ENCODE assay signal across 9 cellular contexts in genomic region chrX:150575415-150575814, GRCh38. TPM values are rescaled to one million over a fixed set of nuclear protein-coding genes. Genes with fewer than 3 reads are reported as not detected.
DNase-seq lines count a peak whose midpoint lies in the region; ATAC-seq and TF ChIP-seq lines count a peak whose summit lies in the region.
"Had no signal": no experiment of that assay in that cellular context is flagged by ENCODE, and none has a peak within 500 bp of the region (broad histone marks: within the 10 kb centered on the region; RNA-seq: fewer than 3 reads in every experiment).

No MANE protein-coding gene starts in this region.

- H3K9ac ChIP-seq in mesenchymal stem cell (ENCODE audit: low read length) = no peak overlapping the region

- H3K4me2 ChIP-seq in mesenchymal stem cell (ENCODE audit: low read length, poor library complexity, severe bottlenecking) = no peak overlapping the region

- peak; percentile 15 for DNase-seq in COR-L47 (lab: John Stamatoyannopoulos, UW)
- DNase-seq in NCI-H226 = peak; percentile 65
- peak; percentile 26 for DNase-seq in activated naive CD4-positive, alpha-beta T cell treated with anti-CD3 and anti-CD28 coated beads, Interleukin-2, amount 10 ng/mL, durations not matched to agents 7 days and 5 days
- DNase-seq in omental fat pad (ENCODE audit: low spot score) = no peak
- DNase-seq in NCI-H2029 treated with DMSO at 0.1 percent for 48 hours (lab: John Stamatoyannopoulos, UW) = no peak
- DNase-seq in mesenchymal stem cell = no peak
- DNase-seq in Kasumi-1 (lab: John Stamatoyannopoulos, UW) = no peak

- H3K9me3 ChIP-seq in mesenchymal stem cell (ENCODE audit: control insufficient read depth, low read length) = no peaks in the 10 kb centered on the region

- H3K4me1 Mint-ChIP-seq in activated naive CD4-positive, alpha-beta T cell treated with anti-CD3 and anti-CD28 coated beads, Interleukin-2, amount 10 ng/mL, durations not matched to agents 7 days and 5 days = peaks cover 82% of the 10 kb centered on the region

- H3K4ac ChIP-seq in mesenchymal stem cell (ENCODE audit: low read depth in 1 of 2, low read length in 2 of 2) = no peak overlapping the region

- H3K4me3 Mint-ChIP-seq in activated naive CD4-positive, alpha-beta T cell treated with anti-CD3 and anti-CD28 coated beads, Interleukin-2, amount 10 ng/mL, durations not matched to agents 7 days and 5 days = peak overlapping the region; percentile 72

- H3K27ac ChIP-seq in mesenchymal stem cell (ENCODE audit: low read length, poor library complexity, severe bottlenecking) = no peak overlapping the region
- H3K27ac ChIP-seq: cardiac muscle cell had no signal

- H3K27me3 Mint-ChIP-seq in activated naive CD4-positive, alpha-beta T cell treated with anti-CD3 and anti-CD28 coated beads, Interleukin-2, amount 10 ng/mL, durations not matched to agents 7 days and 5 days = no peaks in the 10 kb centered on the region

- H3K23ac ChIP-seq in mesenchymal stem cell (ENCODE audit: low read length in 2 of 2) = no peak overlapping the region

- H4K91ac ChIP-seq in mesenchymal stem cell (ENCODE audit: low read length) = no peak overlapping the region

- peaks cover 5% of the 10 kb centered on the region for H3K79me1 ChIP-seq in mesenchymal stem cell (replicated peaks; ENCODE audit: low read length, poor library complexity, severe bottlenecking)

- no peak overlapping the region for H2BK120ac ChIP-seq in mesenchymal stem cell (ENCODE audit: low read depth, low read length)

- peaks cover 0 to 16% of the 10 kb centered on the region in 2 experiments for H3K27me3 ChIP-seq in mesenchymal stem cell (ENCODE audit: control insufficient read depth in 1 of 2, insufficient read depth in 1 of 2, low read length in 2 of 2)
- H3K27me3 ChIP-seq: cardiac muscle cell had no signal

- H3K4me1 ChIP-seq in mesenchymal stem cell (ENCODE audit: control insufficient read depth, insufficient read depth, low read depth, low read length) = peaks cover 2% of the 10 kb centered on the region

- H3K4me3 ChIP-seq in mesenchymal stem cell (ENCODE audit: insufficient read depth in 1 of 2, low read depth in 1 of 2, low read length in 2 of 2) = no peak overlapping the region
- H3K4me3 ChIP-seq: cardiac muscle cell had no signal

- no peak for TF ChIP-seq CTCF in omental fat pad (IDR thresholded peaks at IDR 0.05)

- no peak overlapping the region for H3K14ac ChIP-seq in mesenchymal stem cell (ENCODE audit: low read length in 2 of 2)

- peaks cover 24% of the 10 kb centered on the region for H3K36me3 Mint-ChIP-seq in activated naive CD4-positive, alpha-beta T cell treated with anti-CD3 and anti-CD28 coated beads, Interleukin-2, amount 10 ng/mL, durations not matched to agents 7 days and 5 days

- H3K27ac Mint-ChIP-seq in activated naive CD4-positive, alpha-beta T cell treated with anti-CD3 and anti-CD28 coated beads, Interleukin-2, amount 10 ng/mL, durations not matched to agents 7 days and 5 days = peak overlapping the region; percentile 93

- H2BK15ac ChIP-seq in mesenchymal stem cell (ENCODE audit: low read depth, poor library complexity, severe bottlenecking) = no peak overlapping the region

- H3K9me3 Mint-ChIP-seq in activated naive CD4-positive, alpha-beta T cell treated with anti-CD3 and anti-CD28 coated beads, Interleukin-2, amount 10 ng/mL, durations not matched to agents 7 days and 5 days = peaks cover 3% of the 10 kb centered on the region

- H3K18ac ChIP-seq in mesenchymal stem cell (ENCODE audit: low read depth in 1 of 2, low read length in 2 of 2) = no peak overlapping the region

- no peak overlapping the region for H4K8ac ChIP-seq in mesenchymal stem cell (ENCODE audit: low read length)

- no peak overlapping the region for H2AK5ac ChIP-seq in mesenchymal stem cell (ENCODE audit: low read length, severe bottlenecking)

- ATAC-seq in omental fat pad (ENCODE audit: low FRiP score) (peak; percentile 59), HG02678 (IDR thresholded peaks at IDR 0.05; ENCODE audit: unreplicated experiment) (no peak)

- CTCF ChIA-PET in activated naive CD4-positive, alpha-beta T cell treated with anti-CD3 and anti-CD28 coated beads, Interleukin-2, amount 10 ng/mL, durations not matched to agents 7 days and 5 days (lab: Charles Lee) = interaction anchor here (1.0 to 1.5 kb wide), 3 partner anchors 30 to 210 kb away, joined by 3 to 5 read pairs (median 5); no protein-coding TSS in a partner anchor

- WGBS in mesenchymal stem cell = 87% methylated on average over 5 of the region's 5 CpGs

- no peak overlapping the region for H2BK5ac ChIP-seq in mesenchymal stem cell (ENCODE audit: low read depth, low read length, poor library complexity, severe bottlenecking)

- no peak overlapping the region for H2BK12ac ChIP-seq in mesenchymal stem cell (ENCODE audit: low read length in 2 of 2)

- no peak overlapping the region for H2AFZ ChIP-seq in mesenchymal stem cell (ENCODE audit: low read depth, low read length)

- H3K36me3 ChIP-seq in mesenchymal stem cell (ENCODE audit: control insufficient read depth in 1 of 2, insufficient read depth in 2 of 2, low read depth in 1 of 2, low read length in 2 of 2) = no peaks in the 10 kb centered on the region
- H3K36me3 ChIP-seq: cardiac muscle cell had no signal

RNA-seq across cellular contexts. Expression of gene MTM1, which starts 7.0 kb away (rescaled TPM):
- 10 to 100 TPM in 1 of 4 donors, 1 to 10 TPM in 3; 7.1 to 15.1 (median 9.3) TPM for total RNA-seq in omental fat pad
- polyA plus RNA-seq in mesenchymal stem cell (2013, experiment 1 of 2) = 4.3 TPM
- polyA plus RNA-seq in mesenchymal stem cell (2013, experiment 2 of 2) = 4.7 TPM

Comparison
In these comparisons a context has a peak if more than half of its experiments do, and no peak if none do; other contexts are left out.
1. DNase-seq: peak in COR-L47 (single experiment), NCI-H226 (single experiment) and activated naive CD4-positive, alpha-beta T cell treated with anti-CD3 and anti-CD28 coated beads, Interleukin-2, amount 10 ng/mL, durations not matched to agents 7 days and 5 days (single experiment); none in omental fat pad (single experiment), NCI-H2029 treated with DMSO at 0.1 percent for 48 hours (single experiment), mesenchymal stem cell (single experiment) and Kasumi-1 (0 of 2).